15 cellular contexts compared by ENCODE assay signal in the genomic region with DNA sequence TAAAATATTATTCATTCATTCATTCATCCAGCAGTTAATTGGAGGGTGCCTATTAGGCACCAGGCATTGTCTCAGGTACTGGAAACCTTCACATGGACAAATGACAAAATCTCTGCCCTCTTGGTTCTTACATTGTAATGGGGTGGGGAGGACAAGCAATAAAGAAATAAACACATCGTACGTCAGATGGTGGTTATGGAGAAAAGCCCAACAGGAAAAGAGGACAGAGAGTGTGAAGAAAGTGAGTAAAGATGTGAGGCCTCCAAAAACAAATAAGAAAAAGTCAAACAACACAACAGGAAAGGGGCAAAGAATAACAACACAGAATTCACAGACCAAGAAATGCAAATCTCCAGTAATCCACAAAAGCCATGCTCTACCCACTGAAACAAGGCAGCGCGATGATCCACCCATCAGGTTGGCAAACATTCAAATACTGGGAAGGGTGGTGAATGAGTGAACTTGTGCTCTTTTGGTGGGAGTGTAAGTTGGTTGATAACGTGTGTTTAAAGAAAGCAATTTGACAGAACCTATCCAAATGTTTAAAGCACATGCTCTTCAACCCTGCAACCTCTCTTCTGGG. TPM values are rescaled to one million over a fixed set of nuclear protein-coding genes. Genes with fewer than 3 reads are reported as not detected.
DNase-seq lines count a peak whose midpoint lies in the region; ATAC-seq and TF ChIP-seq lines count a peak whose summit lies in the region.
"Had no signal": no experiment of that assay in that cellular context is flagged by ENCODE, and none has a peak within 500 bp of the region (broad histone marks: within the 10 kb centered on the region; RNA-seq: fewer than 3 reads in every experiment).

No MANE protein-coding gene starts in this region.

- H3K9me3 Mint-ChIP-seq in activated naive CD4-positive, alpha-beta T cell treated with anti-CD3 and anti-CD28 coated beads for 36 hours, result peaks cover 9% of the 10 kb centered on the region
- H3K9me3 Mint-ChIP-seq in central memory CD8-positive, alpha-beta T cell, result no peaks in the 10 kb centered on the region
- H3K9me3 Mint-ChIP-seq in stimulated activated effector memory CD8-positive, alpha-beta T cell treated with anti-CD3 and anti-CD28 coated beads, Interleukin-12 subunit alpha, Interleukin-12 subunit beta, amount 100 ng/mL, for 72 hours, result peaks cover 3% of the 10 kb centered on the region

- peak overlapping the region; percentile 99 for H3K27ac Mint-ChIP-seq in activated naive CD4-positive, alpha-beta T cell treated with anti-CD3 and anti-CD28 coated beads for 36 hours
- H3K27ac Mint-ChIP-seq in central memory CD8-positive, alpha-beta T cell (ENCODE audit: low read depth), result peak overlapping the region; percentile 99
- peak overlapping the region; percentile 98 for H3K27ac Mint-ChIP-seq in stimulated activated effector memory CD8-positive, alpha-beta T cell treated with anti-CD3 and anti-CD28 coated beads, Interleukin-12 subunit alpha, Interleukin-12 subunit beta, amount 100 ng/mL, for 72 hours

- H3K27me3 Mint-ChIP-seq in activated naive CD4-positive, alpha-beta T cell treated with anti-CD3 and anti-CD28 coated beads for 36 hours (ENCODE audit: low read depth), result no peaks in the 10 kb centered on the region
- no peaks in the 10 kb centered on the region for H3K27me3 Mint-ChIP-seq in central memory CD8-positive, alpha-beta T cell

- DNase-seq in activated naive CD4-positive, alpha-beta T cell treated with anti-CD3 and anti-CD28 coated beads for 36 hours, result no peak
- DNase-seq in activated naive CD4-positive, alpha-beta T cell treated with anti-CD3 and anti-CD28 coated beads, Interleukin-2, amount 50 U/mL, for 16 hours, result no peak
- DNase-seq in Peyer's patch (no peak), NCI-H526 treated with DMSO at 0.1 percent for 48 hours (lab: John Stamatoyannopoulos, UW) (no peak), hepatic stellate cell (ENCODE audit: low spot score) (no peak), NCI-H748 treated with DMSO at 0.1 percent for 48 hours (lab: John Stamatoyannopoulos, UW) (no peak)
- no peak for DNase-seq in central memory CD8-positive, alpha-beta T cell (ENCODE audit: low spot score in 2 of 2)
- DNase-seq in stimulated activated effector memory CD8-positive, alpha-beta T cell treated with anti-CD3 and anti-CD28 coated beads, Interleukin-12 subunit alpha, Interleukin-12 subunit beta, amount 100 ng/mL, for 72 hours (ENCODE audit: low spot score in 2 of 2), result no peak
- DNase-seq: DMS79 treated with DMSO at 0.1 percent for 48 hours, dorsolateral prefrontal cortex, KBM-7, NCI-H146, NCI-H69, pancreas had no signal

- H3K36me3 ChIP-seq in Peyer's patch, result no peaks in the 10 kb centered on the region
- H3K36me3 ChIP-seq: pancreas had no signal

- H3K4me1 Mint-ChIP-seq in activated naive CD4-positive, alpha-beta T cell treated with anti-CD3 and anti-CD28 coated beads for 36 hours (ENCODE audit: low read depth), result peaks cover 77% of the 10 kb centered on the region
- H3K4me1 Mint-ChIP-seq in central memory CD8-positive, alpha-beta T cell, result peaks cover 75% of the 10 kb centered on the region
- peaks cover 82% of the 10 kb centered on the region for H3K4me1 Mint-ChIP-seq in stimulated activated effector memory CD8-positive, alpha-beta T cell treated with anti-CD3 and anti-CD28 coated beads, Interleukin-12 subunit alpha, Interleukin-12 subunit beta, amount 100 ng/mL, for 72 hours

- H3K4me3 Mint-ChIP-seq in activated naive CD4-positive, alpha-beta T cell treated with anti-CD3 and anti-CD28 coated beads for 36 hours, result no peak overlapping the region
- peak overlapping the region; percentile 82 for H3K4me3 Mint-ChIP-seq in central memory CD8-positive, alpha-beta T cell
- peak overlapping the region; percentile 79 for H3K4me3 Mint-ChIP-seq in stimulated activated effector memory CD8-positive, alpha-beta T cell treated with anti-CD3 and anti-CD28 coated beads, Interleukin-12 subunit alpha, Interleukin-12 subunit beta, amount 100 ng/mL, for 72 hours

- no peaks in the 10 kb centered on the region for H3K27me3 ChIP-seq in Peyer's patch
- H3K27me3 ChIP-seq: dorsolateral prefrontal cortex, pancreas had no signal

- peaks cover 5% of the 10 kb centered on the region for H3K36me3 Mint-ChIP-seq in activated naive CD4-positive, alpha-beta T cell treated with anti-CD3 and anti-CD28 coated beads for 36 hours (ENCODE audit: low read depth)
- peaks cover 29% of the 10 kb centered on the region for H3K36me3 Mint-ChIP-seq in central memory CD8-positive, alpha-beta T cell (ENCODE audit: insufficient read depth)
- peaks cover 44% of the 10 kb centered on the region for H3K36me3 Mint-ChIP-seq in stimulated activated effector memory CD8-positive, alpha-beta T cell treated with anti-CD3 and anti-CD28 coated beads, Interleukin-12 subunit alpha, Interleukin-12 subunit beta, amount 100 ng/mL, for 72 hours

- TF ChIP-seq CTCF in Peyer's patch (IDR thresholded peaks at IDR 0.05), result no peak

- TF ChIP-seq POLR2A in Peyer's patch (IDR thresholded peaks at IDR 0.05), result no peak

- peaks cover 0 to 42% (median 17%) of the 10 kb centered on the region in 4 donors for H3K4me1 ChIP-seq in Peyer's patch
- H3K4me1 ChIP-seq: pancreas had no signal

- H3K4me3 ChIP-seq in Peyer's patch, result no peak overlapping the region
- H3K4me3 ChIP-seq: dorsolateral prefrontal cortex, pancreas had no signal

- CTCF ChIA-PET in activated naive CD4-positive, alpha-beta T cell treated with anti-CD3 and anti-CD28 coated beads for 36 hours (lab: Charles Lee), result interaction anchor here (0.8 to 5.4 kb wide), 4 partner anchors 13 to 21 kb away, joined by 3 to 38 read pairs (median 19); no protein-coding TSS in a partner anchor

- intact Hi-C loops in activated naive CD4-positive, alpha-beta T cell treated with anti-CD3 and anti-CD28 coated beads for 36 hours (cut with micrococcal nuclease), result no loop called here

- no peaks in the 10 kb centered on the region for H3K9me3 ChIP-seq in Peyer's patch
- H3K9me3 ChIP-seq: pancreas had no signal

- ATAC-seq in central memory CD8-positive, alpha-beta T cell (replicated peaks; ENCODE audit: extremely low read depth, poor library complexity, severe bottlenecking), result peak; percentile 27
- no peak for ATAC-seq in stimulated activated effector memory CD8-positive, alpha-beta T cell treated with anti-CD3 and anti-CD28 coated beads, Interleukin-12 subunit alpha, Interleukin-12 subunit beta, amount 100 ng/mL, for 72 hours
- ATAC-seq: pancreas had no signal

- H3K27ac ChIP-seq in Peyer's patch, result peak overlapping the region; percentile 8 to 89 (median 66)
- H3K27ac ChIP-seq: pancreas had no signal

RNA-seq across cellular contexts. Expression of gene DUSP2, which starts 16.6 kb away (rescaled TPM):
- total RNA-seq in activated naive CD4-positive, alpha-beta T cell treated with anti-CD3 and anti-CD28 coated beads for 36 hours, result 100 to 1,000 TPM; 429 to 463 TPM
- total RNA-seq in Peyer's patch, result 10 to 100 TPM in 1 of 4 donors, 1 to 10 TPM in 3; 2.7 to 28.1 (median 5.6) TPM

RNA-seq across cellular contexts. Expression of gene ASTL, which starts 23.6 kb away (rescaled TPM):
- 1 to 10 TPM; 2.5 to 2.6 TPM for total RNA-seq in activated naive CD4-positive, alpha-beta T cell treated with anti-CD3 and anti-CD28 coated beads for 36 hours
- total RNA-seq in Peyer's patch, result not detected
- total RNA-seq: lung microvascular endothelial cell, pancreas had no signal

RNA-seq across cellular contexts. Expression of gene ADRA2B, which starts 45.5 kb away (rescaled TPM):
- total RNA-seq in activated naive CD4-positive, alpha-beta T cell treated with anti-CD3 and anti-CD28 coated beads for 36 hours, result under 1 TPM; 0.52 TPM
- under 1 TPM in 3 of 4 donors, not detected in 1; 0.28 to 0.67 (median 0.53) TPM for total RNA-seq in Peyer's patch
- total RNA-seq: lung microvascular endothelial cell had no signal

RNA-seq across cellular contexts. Expression of gene STARD7, which starts 46.8 kb away (rescaled TPM):
- total RNA-seq in activated naive CD4-positive, alpha-beta T cell treated with anti-CD3 and anti-CD28 coated beads for 36 hours, result 10 to 100 TPM; 84.7 to 87.6 TPM
- total RNA-seq in Peyer's patch, result 100 to 1,000 TPM in 3 of 4 donors, 10 to 100 TPM in 1; 78.4 to 120 (median 112) TPM

Comparison
In these comparisons a context has a peak if more than half of its experiments do, and no peak if none do; other contexts are left out.
1. RNA of gene DUSP2, which starts 16.6 kb away (total RNA-seq): 429 to 463 TPM in activated naive CD4-positive, alpha-beta T cell treated with anti-CD3 and anti-CD28 coated beads for 36 hours; 2.7 to 28.1 TPM in Peyer's patch; every median in the first group is over 10 times any median in the second.
2. Peak in every context shown above with its lines, with median percentiles within 50 percentile points of each other: H3K27ac Mint-ChIP-seq.